Comparison of ENCODE assay signal across 10 cellular contexts in the genomic region with DNA sequence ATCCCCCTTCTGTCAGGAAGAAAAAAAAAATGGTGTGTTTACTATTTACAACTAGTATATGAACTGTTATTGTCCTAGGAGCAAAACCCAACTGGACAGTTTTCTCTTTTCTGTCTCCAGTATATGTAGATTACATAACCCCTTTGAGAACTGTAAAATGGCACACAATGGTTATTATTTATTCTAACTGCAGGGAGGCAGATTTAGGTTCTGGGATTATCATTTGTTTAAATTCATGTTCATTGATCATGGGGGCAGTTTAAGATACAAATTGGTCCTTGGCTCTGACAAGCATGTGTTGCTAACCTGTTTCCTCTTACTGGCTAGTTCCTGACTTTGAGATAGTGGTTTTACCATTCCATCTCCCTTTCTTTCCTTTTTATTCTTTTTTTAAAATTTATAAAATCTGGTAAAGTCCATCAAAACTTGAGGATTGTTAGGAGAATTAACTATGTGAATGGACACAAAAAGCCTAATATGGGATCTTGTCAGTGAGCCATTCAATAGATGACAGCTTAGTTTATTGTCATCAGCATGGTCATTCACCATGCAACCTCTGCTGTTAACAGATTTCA.
DNase-seq lines count a peak whose midpoint lies in the region; ATAC-seq and TF ChIP-seq lines count a peak whose summit lies in the region.
"Had no signal": no experiment of that assay in that cellular context is flagged by ENCODE, and none has a peak within 500 bp of the region (broad histone marks: within the 10 kb centered on the region; RNA-seq: fewer than 3 reads in every experiment).

No MANE protein-coding gene starts in this region.

- H3K4me1 ChIP-seq in adipocyte (ENCODE audit: control insufficient read depth, insufficient read depth, low read length) (peaks cover 62% of the 10 kb centered on the region), gastroesophageal sphincter (peaks cover 0 to 17% (median 0%) of the 10 kb centered on the region in 3 donors), sigmoid colon (no peaks in the 10 kb centered on the region)

- ATAC-seq in gastroesophageal sphincter: no peak
- no peak for ATAC-seq in HG03342 (IDR thresholded peaks at IDR 0.05; ENCODE audit: unreplicated experiment)
- no peak for ATAC-seq in GM21526 (IDR thresholded peaks at IDR 0.05; ENCODE audit: low FRiP score, unreplicated experiment)

- TF ChIP-seq CTCF in gastroesophageal sphincter (IDR thresholded peaks at IDR 0.05) (no peak), sigmoid colon (IDR thresholded peaks at IDR 0.05) (no peak), GM13977 (IDR thresholded peaks at IDR 0.05; ENCODE audit: extremely low read depth, insufficient read depth, missing control alignments) (no peak)

- TF ChIP-seq EP300 in gastroesophageal sphincter (IDR thresholded peaks at IDR 0.05) (no peak), sigmoid colon (IDR thresholded peaks at IDR 0.05) (no peak)

- H3K27ac ChIP-seq in gastroesophageal sphincter (peak overlapping the region; percentile 63 to 65 (median 64)), sigmoid colon (peak overlapping the region; percentile 32 to 74 (median 54))
- H3K27ac ChIP-seq: VCaP had no signal

- intact Hi-C loops in sigmoid colon (cut with DNase I): loop anchor here (10.0 kb wide), 1 partner anchor 289 kb away; no protein-coding TSS in a partner anchor
- intact Hi-C loops in activated naive CD4-positive, alpha-beta T cell treated with anti-CD3 and anti-CD28 coated beads for 36 hours (cut with micrococcal nuclease): no loop called here

- H3K27ac Mint-ChIP-seq in activated naive CD4-positive, alpha-beta T cell treated with anti-CD3 and anti-CD28 coated beads for 36 hours: no peak overlapping the region

- CTCF ChIA-PET in activated naive CD4-positive, alpha-beta T cell treated with anti-CD3 and anti-CD28 coated beads for 36 hours (lab: Charles Lee): no interaction called here

- H3K4me3 ChIP-seq in adipocyte (ENCODE audit: low read length): peak overlapping the region; percentile 5
- H3K4me3 ChIP-seq in gastroesophageal sphincter: no peak overlapping the region
- H3K4me3 ChIP-seq in sigmoid colon: no peak overlapping the region

- in situ Hi-C loops in GM13977 (cut with MboI; ENCODE audit: low pct_unique_long_range_greater_than_20kb, low sequenced_read_pairs, unreplicated experiment): no loop called here

- H3K4me1 Mint-ChIP-seq in activated naive CD4-positive, alpha-beta T cell treated with anti-CD3 and anti-CD28 coated beads for 36 hours (ENCODE audit: low read depth): no peaks in the 10 kb centered on the region

- H3K4me3 Mint-ChIP-seq in activated naive CD4-positive, alpha-beta T cell treated with anti-CD3 and anti-CD28 coated beads for 36 hours: no peak overlapping the region

- peaks cover 3% of the 10 kb centered on the region for H3K27me3 Mint-ChIP-seq in activated naive CD4-positive, alpha-beta T cell treated with anti-CD3 and anti-CD28 coated beads for 36 hours (ENCODE audit: low read depth)

- H3K9ac ChIP-seq in adipocyte (ENCODE audit: low read length): peak overlapping the region; percentile 87

- H3K36me3 Mint-ChIP-seq in activated naive CD4-positive, alpha-beta T cell treated with anti-CD3 and anti-CD28 coated beads for 36 hours (ENCODE audit: low read depth): no peaks in the 10 kb centered on the region

- H3K36me3 ChIP-seq in adipocyte (ENCODE audit: control insufficient read depth, insufficient read depth, low read length, severe bottlenecking): no peaks in the 10 kb centered on the region
- H3K36me3 ChIP-seq in gastroesophageal sphincter: no peaks in the 10 kb centered on the region
- no peaks in the 10 kb centered on the region for H3K36me3 ChIP-seq in sigmoid colon

- H3K27me3 ChIP-seq in adipocyte (replicated peaks; ENCODE audit: control insufficient read depth, insufficient read depth, low read length) (no peaks in the 10 kb centered on the region), gastroesophageal sphincter (no peaks in the 10 kb centered on the region), sigmoid colon (no peaks in the 10 kb centered on the region)

- no peaks in the 10 kb centered on the region for H3K9me3 Mint-ChIP-seq in activated naive CD4-positive, alpha-beta T cell treated with anti-CD3 and anti-CD28 coated beads for 36 hours

- no peak for TF ChIP-seq POLR2A in gastroesophageal sphincter (IDR thresholded peaks at IDR 0.05)
- TF ChIP-seq POLR2A in sigmoid colon (IDR thresholded peaks at IDR 0.05): no peak

- H3K9me3 ChIP-seq in adipocyte (ENCODE audit: control insufficient read depth, low read length) (no peaks in the 10 kb centered on the region), gastroesophageal sphincter (no peaks in the 10 kb centered on the region), sigmoid colon (no peaks in the 10 kb centered on the region)

- DNase-seq in EH (ENCODE audit: low read depth) (peak; percentile 13), adipocyte (ENCODE audit: low read depth) (no peak), sigmoid colon (no peak), GM13977 (ENCODE audit: low spot score) (no peak)
- DNase-seq in activated naive CD4-positive, alpha-beta T cell treated with anti-CD3 and anti-CD28 coated beads for 36 hours: no peak
- DNase-seq: NCI-H1436 had no signal
